ENCODE assay signal across 1 cellular context in genomic region chr15:65032823-65033537, GRCh38.
A peak's percentile ranks its signal among the peaks of the same experiment; 100 is the strongest.
TF ChIP-seq lines count a peak whose summit lies in the region.

No MANE protein-coding gene starts in this region.

TF ChIP-seq in A549, 52 proteins besides CTCF, POLR2A, EP300 and RAD21 (continued from another document):
- TF ChIP-seq MAX (IDR thresholded peaks at IDR 0.05) (peak; percentile 48; the same call in 1 of the 2 replicates), NPAS2 (CRISPR knock-in tag; IDR thresholded peaks at IDR 0.05; ENCODE audit: borderline replicate concordance) (no peak), ESRRA (IDR thresholded peaks at IDR 0.05; ENCODE audit: borderline replicate concordance, low read length) (no peak), MAFK (IDR thresholded peaks at IDR 0.05; ENCODE audit: partially characterized antibody) (no peak), GATA3 (IDR thresholded peaks at IDR 0.05; ENCODE audit: borderline replicate concordance) (no peak), TFCP2L1 (CRISPR knock-in tag; IDR thresholded peaks at IDR 0.05) (0 out of 2 replicates have a peak, but pooled peaks have one; percentile 4), HMGXB4 (CRISPR knock-in tag; IDR thresholded peaks at IDR 0.05; ENCODE audit: borderline replicate concordance) (no peak), RCOR1 (IDR thresholded peaks at IDR 0.05; ENCODE audit: low read depth, low read length) (no peak)
